28 cellular contexts compared by ENCODE assay signal in the genomic region with DNA sequence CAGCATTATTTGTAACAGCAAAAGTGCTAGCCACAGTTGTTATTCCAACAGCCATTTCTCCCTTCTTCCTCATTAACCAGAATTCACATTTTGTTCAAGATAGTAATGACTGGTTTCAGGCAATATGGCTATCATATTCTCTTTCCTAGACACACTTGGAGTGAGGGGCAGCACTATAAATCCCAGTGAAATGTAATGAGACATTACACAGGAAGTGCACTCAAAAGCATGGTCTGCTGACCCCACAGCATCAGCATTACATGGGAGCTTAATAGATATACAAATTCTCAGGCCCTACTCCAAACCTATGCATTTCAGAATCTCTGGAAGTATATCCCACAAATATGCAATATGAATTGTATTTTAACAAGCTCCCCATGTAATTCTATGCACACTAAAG.
"Had no signal": no experiment of that assay in that cellular context is flagged by ENCODE, and none has a peak within 500 bp of the region (broad histone marks: within the 10 kb centered on the region; RNA-seq: fewer than 3 reads in every experiment).

No MANE protein-coding gene starts in this region.

- H3K27ac ChIP-seq: body of pancreas, esophagus muscularis mucosa, foreskin keratinocyte, gastrocnemius medialis, heart left ventricle had no signal

- H3K4me1 ChIP-seq: body of pancreas, foreskin keratinocyte had no signal

- H3K27me3 ChIP-seq: body of pancreas, esophagus muscularis mucosa, foreskin keratinocyte, gastrocnemius medialis, heart left ventricle had no signal

- H3K9me3 Mint-ChIP-seq: activated CD8-positive, alpha-beta T cell treated with anti-CD3 and anti-CD28 coated beads for 36 hours; activated T-cell treated with anti-CD3 and anti-CD28 coated beads, Interleukin-2, amount 50 U/mL, for 4 hours; activated T-helper 17 cell treated with anti-CD3 and anti-CD28 coated beads, Interleukin-2, amount 50 U/mL, for 72 hours; effector memory CD8-positive, alpha-beta T cell; T-cell; T-helper 1 cell treated with Interleukin-12 subunit alpha and Interleukin-12 subunit beta and Interleukin-4 antibody, amounts not matched to agents 30 μg/mL and 1 μg/mL, for 36 hours had no signal

- H3K27me3 Mint-ChIP-seq: activated CD8-positive, alpha-beta T cell treated with anti-CD3 and anti-CD28 coated beads for 36 hours; activated naive CD8-positive, alpha-beta T cell; activated T-helper 17 cell treated with anti-CD3 and anti-CD28 coated beads, Interleukin-2, amount 50 U/mL, for 72 hours; effector memory CD8-positive, alpha-beta T cell; T-cell had no signal

- H3K4me3 Mint-ChIP-seq: activated CD8-positive, alpha-beta T cell treated with anti-CD3 and anti-CD28 coated beads for 36 hours; activated naive CD8-positive, alpha-beta T cell; activated T-cell treated with anti-CD3 and anti-CD28 coated beads, Interleukin-2, amount 50 U/mL, for 4 hours; activated T-helper 17 cell treated with anti-CD3 and anti-CD28 coated beads, Interleukin-2, amount 50 U/mL, for 72 hours; effector memory CD8-positive, alpha-beta T cell; T-cell; T-helper 1 cell treated with Interleukin-12 subunit alpha and Interleukin-12 subunit beta and Interleukin-4 antibody, amounts not matched to agents 30 μg/mL and 1 μg/mL, for 36 hours had no signal

- ATAC-seq: activated CD8-positive, alpha-beta T cell treated with anti-CD3 and anti-CD28 coated beads for 36 hours; activated T-cell treated with anti-CD3 and anti-CD28 coated beads, Interleukin-2, amount 50 U/mL, for 4 hours; activated T-helper 17 cell treated with anti-CD3 and anti-CD28 coated beads, Interleukin-2, amount 50 U/mL, for 72 hours; body of pancreas; effector memory CD8-positive, alpha-beta T cell; foreskin keratinocyte; gastrocnemius medialis; heart left ventricle; T-cell had no signal

- H3K27ac Mint-ChIP-seq: activated CD8-positive, alpha-beta T cell treated with anti-CD3 and anti-CD28 coated beads for 36 hours; activated naive CD8-positive, alpha-beta T cell; activated T-helper 17 cell treated with anti-CD3 and anti-CD28 coated beads, Interleukin-2, amount 50 U/mL, for 72 hours; effector memory CD8-positive, alpha-beta T cell; T-cell; T-helper 1 cell treated with Interleukin-12 subunit alpha and Interleukin-12 subunit beta and Interleukin-4 antibody, amounts not matched to agents 30 μg/mL and 1 μg/mL, for 36 hours had no signal

- H3K9me3 ChIP-seq: body of pancreas, esophagus muscularis mucosa, gastrocnemius medialis, heart left ventricle had no signal

- DNase-seq: activated CD4-positive, alpha-beta T cell treated with anti-CD3 and anti-CD28 coated beads for 1 hour; activated CD4-positive, alpha-beta T cell treated with anti-CD3 and anti-CD28 coated beads for 4 hours; activated CD4-positive, alpha-beta T cell treated with anti-CD3 and anti-CD28 coated beads, Interleukin-2, amount 50 U/mL, for 1 hour; activated CD4-positive, alpha-beta T cell treated with anti-CD3 and anti-CD28 coated beads, Interleukin-2, amount 50 U/mL, for 48 hours; activated CD8-positive, alpha-beta memory T cell treated with anti-CD3 and anti-CD28 coated beads for 24 hours; activated CD8-positive, alpha-beta T cell treated with anti-CD3 and anti-CD28 coated beads for 36 hours; activated effector memory CD4-positive, alpha-beta T cell treated with Interleukin-2 at 50 U/mL for 16 hours; activated gamma-delta T cell treated with Interleukin-2 at 50 U/mL for 16 hours; activated naive CD4-positive, alpha-beta T cell treated with anti-CD3 and anti-CD28 coated beads, Interleukin-2, amount 50 U/mL, for 16 hours; activated naive CD4-positive, alpha-beta T cell treated with Interleukin-2 at 50 U/mL for 16 hours; activated T-cell treated with anti-CD3 and anti-CD28 coated beads, Interleukin-2, amount 50 U/mL, for 4 hours; amniotic stem cell; anterior cingulate cortex; body of pancreas; caudate nucleus; cortex of kidney; dermis blood vessel endothelial cell; effector CD4-positive, alpha-beta T cell; effector memory CD8-positive, alpha-beta T cell; foreskin keratinocyte; gastrocnemius medialis; glutamatergic neuron; heart left ventricle; T-cell had no signal

- H3K4me3 ChIP-seq: body of pancreas, esophagus muscularis mucosa, gastrocnemius medialis, heart left ventricle had no signal
